Comparison of ENCODE assay signal across 8 cellular contexts in the genomic region with DNA sequence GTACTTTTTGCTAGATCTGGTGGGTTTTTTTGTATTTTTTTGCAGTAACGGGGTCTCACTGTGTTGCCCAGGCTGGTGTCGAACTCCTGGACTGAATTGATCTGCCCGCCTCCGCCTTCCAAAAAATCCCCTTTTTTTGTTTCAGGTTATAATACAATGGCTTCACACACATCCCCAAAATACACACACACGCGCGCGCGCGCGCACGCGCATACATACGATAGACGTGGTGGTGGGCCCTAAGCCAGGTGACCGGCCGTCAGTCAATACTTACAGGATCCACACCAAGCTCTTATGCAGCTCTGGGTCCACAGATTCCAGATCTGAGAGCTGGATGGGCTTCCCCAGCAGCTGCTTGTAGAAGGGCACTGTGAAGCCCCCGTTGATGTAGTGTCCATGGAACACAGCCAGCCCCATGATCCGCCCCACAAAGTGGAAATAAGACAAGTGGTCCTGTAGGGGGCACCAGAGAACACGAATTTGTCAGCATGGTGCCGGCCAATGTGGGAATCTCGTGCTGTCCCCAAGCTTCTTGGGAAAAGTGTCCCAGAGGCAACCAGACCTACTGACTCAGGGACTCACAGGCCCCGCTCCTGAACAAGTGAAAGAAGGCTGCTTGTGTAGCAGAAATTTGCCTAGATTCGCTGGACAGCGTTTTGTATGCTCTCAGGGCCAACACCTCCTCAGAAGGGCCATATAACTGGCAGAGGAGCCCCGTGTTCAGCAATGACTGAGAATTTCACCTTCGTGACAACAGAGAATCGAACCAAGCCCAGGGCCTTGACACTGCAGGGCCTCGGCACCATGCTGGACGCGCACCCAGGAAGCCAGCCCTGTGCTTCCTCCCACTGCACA.
DNase-seq lines count a peak whose midpoint lies in the region; ATAC-seq and TF ChIP-seq lines count a peak whose summit lies in the region.

No MANE protein-coding gene starts in this region.

- CTCF ChIA-PET in mammary epithelial cell (lab: Charles Lee; ENCODE audit: low non-redundant PET), result interaction anchor here (0.6 kb wide), 1 partner anchor 99 kb away, joined by 3 read pairs; no protein-coding TSS in a partner anchor

- in situ Hi-C loops in mammary epithelial cell (cut with MboI; ENCODE audit: low sequenced_read_pairs in 2 of 2), result loop anchor here (5.0 kb wide), 2 partner anchors 277 to 287 kb away; partner anchors contain the start of gene ARPC1A (in 1 of the 2)

- peaks cover 33% of the 10 kb centered on the region for H3K36me3 ChIP-seq in mammary epithelial cell (ENCODE audit: insufficient read depth, low read length)

- no peaks in the 10 kb centered on the region for H3K27me3 ChIP-seq in mammary epithelial cell (ENCODE audit: insufficient read depth, low read length)

- dilution Hi-C loops in mammary epithelial cell (cut with HindIII; ENCODE audit: low sequenced_read_pairs), result no loop called here

- no TSS peak for BruUV-seq in mammary epithelial cell (replicated peaks; lab: Mats Ljungman, UMichigan)

- no peaks in the 10 kb centered on the region for H3K4me1 ChIP-seq in mammary epithelial cell (ENCODE audit: insufficient read depth, low read length)

- H3K79me2 ChIP-seq in mammary epithelial cell (ENCODE audit: insufficient read depth, low read length), result peaks cover 41% of the 10 kb centered on the region

- no peak overlapping the region for H2AFZ ChIP-seq in mammary epithelial cell (ENCODE audit: low read depth, low read length)

- no peak overlapping the region for H3K9ac ChIP-seq in mammary epithelial cell (ENCODE audit: insufficient read depth, low read length)

- no peaks in the 10 kb centered on the region for H3K9me3 ChIP-seq in mammary epithelial cell (replicated peaks; ENCODE audit: insufficient read depth, low read length)

- no peaks in the 10 kb centered on the region for H4K20me1 ChIP-seq in mammary epithelial cell (ENCODE audit: insufficient read depth, low read length)

- peak; percentile 51 for TF ChIP-seq CTCF in WI38 (IDR thresholded peaks at IDR 0.05; ENCODE audit: low read depth, low read length)
- TF ChIP-seq CTCF in mammary epithelial cell (conservative IDR thresholded peaks at IDR 0.05 in 1 of 2, IDR thresholded peaks at IDR 0.05 in 1 of 2; ENCODE audit: extremely low read depth in 1 of 2, insufficient read depth in 1 of 2, low read depth in 1 of 2, low read length in 2 of 2), result peak; percentile 51 to 65

- 83% methylated on average over 27 of the region's 31 CpGs for WGBS in mammary epithelial cell (ENCODE audit: low coverage, missing lambda C conversion rate)

- no peak overlapping the region for H3K4me2 ChIP-seq in mammary epithelial cell (ENCODE audit: insufficient read depth, low read depth, low read length)

- no peak for ATAC-seq in HG03135 (IDR thresholded peaks at IDR 0.05; ENCODE audit: unreplicated experiment)

- H3K4me3 ChIP-seq in WI38 (ENCODE audit: low read depth, low read length) (no peak overlapping the region), mammary epithelial cell (replicated peaks in 1 of 3; ENCODE audit: insufficient read depth in 1 of 3, low read depth in 2 of 3, low read length in 3 of 3) (no peak overlapping the region)

- H3K27ac ChIP-seq in mammary epithelial cell (ENCODE audit: insufficient read depth, low read depth, low read length), result no peak overlapping the region

- intact Hi-C loops in mammary epithelial cell (cut with micrococcal nuclease), result loop anchor here (1.0 kb wide), 2 partner anchors 102 to 273 kb away; no protein-coding TSS in a partner anchor

- peak; percentile 66 to 78 for DNase-seq in NCI-H446 (lab: John Stamatoyannopoulos, UW)
- no peak for DNase-seq in NCI-H446 treated with DMSO at 0.1 percent for 48 hours (lab: John Stamatoyannopoulos, UW)
- peak; percentile 30 for DNase-seq in NCI-H2029 treated with DMSO at 0.1 percent for 48 hours (lab: John Stamatoyannopoulos, UW)
- peak; percentile 65 for DNase-seq in mammary epithelial cell
- peak; percentile 95 for DNase-seq in inferior parietal cortex (ENCODE audit: extremely low spot score)
- DNase-seq in stimulated activated CD4-positive, alpha-beta T cell treated with anti-CD3 and anti-CD28 coated beads, Interleukin-12 subunit alpha, Interleukin-12 subunit beta, amount 100 ng/mL, for 24 hours (ENCODE audit: low read depth in 2 of 2), result peak; percentile 14 to 39
